8 cellular contexts compared by ENCODE assay signal in genomic region chr2:102737435-102737834, GRCh38. TPM values are rescaled to one million over a fixed set of nuclear protein-coding genes. Genes with fewer than 3 reads are reported as not detected.
DNase-seq lines count a peak whose midpoint lies in the region; ATAC-seq and TF ChIP-seq lines count a peak whose summit lies in the region.

No MANE protein-coding gene starts in this region.

- peak overlapping the region; percentile 84 for H3K27ac Mint-ChIP-seq in activated naive CD8-positive, alpha-beta T cell treated with anti-CD3 and anti-CD28 coated beads, Interleukin-2, amount 50 U/mL, for 24 hours
- no peak overlapping the region for H3K27ac Mint-ChIP-seq in neural crest cell (ENCODE audit: unreplicated experiment)

- peaks cover 6% of the 10 kb centered on the region for H3K9me3 Mint-ChIP-seq in activated T-cell treated with anti-CD3 and anti-CD28 coated beads, Interleukin-2, amount 50 U/mL, for 4 hours
- peaks cover 4% of the 10 kb centered on the region for H3K9me3 Mint-ChIP-seq in activated naive CD8-positive, alpha-beta T cell treated with anti-CD3 and anti-CD28 coated beads, Interleukin-2, amount 50 U/mL, for 24 hours
- H3K9me3 Mint-ChIP-seq in neural crest cell: peaks cover 5% of the 10 kb centered on the region

- no peak for TF ChIP-seq CTCF in neural crest cell (conservative IDR thresholded peaks at IDR 0.05)

- no peaks in the 10 kb centered on the region for H3K27me3 Mint-ChIP-seq in activated T-cell treated with anti-CD3 and anti-CD28 coated beads, Interleukin-2, amount 50 U/mL, for 4 hours (ENCODE audit: low read depth)
- no peaks in the 10 kb centered on the region for H3K27me3 Mint-ChIP-seq in activated naive CD8-positive, alpha-beta T cell treated with anti-CD3 and anti-CD28 coated beads, Interleukin-2, amount 50 U/mL, for 24 hours
- no peaks in the 10 kb centered on the region for H3K27me3 Mint-ChIP-seq in neural crest cell (ENCODE audit: low read depth)

- no peak for DNase-seq in activated T-cell treated with anti-CD3 and anti-CD28 coated beads, Interleukin-2, amount 50 U/mL, for 4 hours
- DNase-seq in activated T-cell treated with anti-CD3 and anti-CD28 coated beads, Interleukin-2, amount 50 U/mL, for 48 hours: no peak
- no peak for DNase-seq in activated naive CD8-positive, alpha-beta T cell treated with anti-CD3 and anti-CD28 coated beads, Interleukin-2, amount 50 U/mL, for 24 hours
- DNase-seq in neural crest cell (ENCODE audit: low read depth, low spot score) (no peak), sciatic nerve (ENCODE audit: low spot score) (no peak), SHP77 treated with DMSO at 0.1 percent for 48 hours (lab: John Stamatoyannopoulos, UW) (no peak)
- no peak for DNase-seq in stimulated activated CD4-positive, alpha-beta T cell treated with anti-CD3 and anti-CD28 coated beads, Interleukin-1b, Interleukin-23, amount 100 ng/mL, for 48 hours

- peaks cover 32% of the 10 kb centered on the region for H3K4me1 Mint-ChIP-seq in activated T-cell treated with anti-CD3 and anti-CD28 coated beads, Interleukin-2, amount 50 U/mL, for 4 hours (ENCODE audit: low read depth)
- H3K4me1 Mint-ChIP-seq in activated naive CD8-positive, alpha-beta T cell treated with anti-CD3 and anti-CD28 coated beads, Interleukin-2, amount 50 U/mL, for 24 hours: peaks cover 31% of the 10 kb centered on the region
- peaks cover 36% of the 10 kb centered on the region for H3K4me1 Mint-ChIP-seq in neural crest cell

- H3K4me3 Mint-ChIP-seq in activated T-cell treated with anti-CD3 and anti-CD28 coated beads, Interleukin-2, amount 50 U/mL, for 4 hours: peak overlapping the region; percentile 95
- peak overlapping the region; percentile 91 for H3K4me3 Mint-ChIP-seq in activated naive CD8-positive, alpha-beta T cell treated with anti-CD3 and anti-CD28 coated beads, Interleukin-2, amount 50 U/mL, for 24 hours
- H3K4me3 Mint-ChIP-seq in neural crest cell: peak overlapping the region; percentile 97

- H3K36me3 Mint-ChIP-seq in activated T-cell treated with anti-CD3 and anti-CD28 coated beads, Interleukin-2, amount 50 U/mL, for 4 hours (ENCODE audit: insufficient read depth): peaks cover 7% of the 10 kb centered on the region
- H3K36me3 Mint-ChIP-seq in activated naive CD8-positive, alpha-beta T cell treated with anti-CD3 and anti-CD28 coated beads, Interleukin-2, amount 50 U/mL, for 24 hours (ENCODE audit: low read depth): no peaks in the 10 kb centered on the region
- H3K36me3 Mint-ChIP-seq in neural crest cell (ENCODE audit: low read depth): peaks cover 6% of the 10 kb centered on the region

- intact Hi-C loops in sciatic nerve (cut with DNase I): no loop called here

- no peak for ATAC-seq in activated T-cell treated with anti-CD3 and anti-CD28 coated beads, Interleukin-2, amount 50 U/mL, for 4 hours
- ATAC-seq in HG03139 (IDR thresholded peaks at IDR 0.05; ENCODE audit: unreplicated experiment) (peak; percentile 40), sciatic nerve (no peak)
- no peak for ATAC-seq in activated naive CD8-positive, alpha-beta T cell treated with anti-CD3 and anti-CD28 coated beads, Interleukin-2, amount 50 U/mL, for 24 hours

RNA-seq across cellular contexts. Expression of gene TMEM182, which starts 24.4 kb away (rescaled TPM):
- 1 to 10 TPM; 4.8 to 5.4 (median 5.0) TPM for total RNA-seq in activated T-cell treated with anti-CD3 and anti-CD28 coated beads, Interleukin-2, amount 50 U/mL, for 4 hours
- 5.9 and 7.9 TPM in 2 replicates for total RNA-seq in neural crest cell
- total RNA-seq in sciatic nerve: 2.6 TPM
